Comparison of ENCODE assay signal across 9 cellular contexts in genomic region chr3:16060358-16060852, GRCh38.
DNase-seq lines count a peak whose midpoint lies in the region; ATAC-seq and TF ChIP-seq lines count a peak whose summit lies in the region.
"Had no signal": no experiment of that assay in that cellular context is flagged by ENCODE, and none has a peak within 500 bp of the region (broad histone marks: within the 10 kb centered on the region; RNA-seq: fewer than 3 reads in every experiment).

No MANE protein-coding gene starts in this region.

- peak; percentile 38 for TF ChIP-seq CTCF in AG04449 (IDR thresholded peaks at IDR 0.05; ENCODE audit: insufficient read depth, low read length, missing control alignments)
- TF ChIP-seq CTCF in esophagus squamous epithelium (IDR thresholded peaks at IDR 0.05), result peak in 1 of 6 experiments; percentile 19
- no peak for TF ChIP-seq CTCF in GM10248 (IDR thresholded peaks at IDR 0.05; ENCODE audit: control extremely low read depth, extremely low read depth, low read depth, missing control alignments)

- H3K36me3 ChIP-seq in esophagus squamous epithelium, result no peaks in the 10 kb centered on the region
- H3K36me3 ChIP-seq in muscle layer of duodenum (ENCODE audit: control insufficient read depth in 1 of 2, insufficient read depth in 2 of 2, low read length in 2 of 2), result no peaks in the 10 kb centered on the region

- ATAC-seq in GM18505 (IDR thresholded peaks at IDR 0.05; ENCODE audit: unreplicated experiment), result no peak
- no peak for ATAC-seq in HG03025 (IDR thresholded peaks at IDR 0.05; ENCODE audit: low FRiP score, unreplicated experiment)

- CTCF ChIA-PET in AG04449 (lab: Yijun Ruan, JAX) (interaction anchor here (0.7 to 9.6 kb wide), 10 partner anchors 10 to 188 kb away, joined by 3 to 144 read pairs (median 4); partner anchors contain the start of gene GALNT15), GM10248 (lab: Yijun Ruan, JAX) (interaction anchor here (5.1 kb wide), 1 partner anchor 12 kb away, joined by 46 read pairs; no protein-coding TSS in a partner anchor)

- intact Hi-C loops in esophagus squamous epithelium (cut with DNase I), result no loop called here

- H3K27me3 ChIP-seq in esophagus squamous epithelium (no peaks in the 10 kb centered on the region), muscle layer of duodenum (ENCODE audit: low read depth, low read length) (no peaks in the 10 kb centered on the region)

- H3K4me3 ChIP-seq in AG04449 (ENCODE audit: low read depth, low read length) (no peak overlapping the region), esophagus squamous epithelium (no peak overlapping the region), muscle layer of duodenum (ENCODE audit: low read depth in 1 of 2, low read length in 2 of 2) (no peak overlapping the region)

- H3K4me1 ChIP-seq in esophagus squamous epithelium (peaks cover 5 to 62% (median 36%) of the 10 kb centered on the region in 3 donors), muscle layer of duodenum (ENCODE audit: control insufficient read depth in 1 of 2, insufficient read depth in 2 of 2, low read length in 2 of 2) (peaks cover 3 to 10% of the 10 kb centered on the region in 2 donors)

- peak overlapping the region; percentile 27 to 86 (median 75) for H3K27ac ChIP-seq in esophagus squamous epithelium
- peak overlapping the region; percentile 60 for H3K27ac ChIP-seq in muscle layer of duodenum (ENCODE audit: low read length)

- 28 to 56% methylated on average over 2 to 4 of the region's 4 CpGs for WGBS in esophagus squamous epithelium, 2 donors

- no peaks in the 10 kb centered on the region for H3K9me3 ChIP-seq in esophagus squamous epithelium
- no peaks in the 10 kb centered on the region for H3K9me3 ChIP-seq in muscle layer of duodenum (ENCODE audit: control insufficient read depth in 1 of 2, low read length in 2 of 2)

- TF ChIP-seq POLR2A in esophagus squamous epithelium (IDR thresholded peaks at IDR 0.05), result no peak
- TF ChIP-seq POLR2A in GM18505 (IDR thresholded peaks at IDR 0.05; ENCODE audit: borderline replicate concordance, extremely low read depth, insufficient read depth, insufficient read length), result no peak

- peak; percentile 100 for DNase-seq in AG04449 (ENCODE audit: low read depth, low spot score)
- no peak for DNase-seq in esophagus squamous epithelium (lab: John Stamatoyannopoulos, UW)
- DNase-seq in GM10248 (ENCODE audit: extremely low spot score), result no peak
- DNase-seq in SHP77 (lab: John Stamatoyannopoulos, UW), result no peak
- DNase-seq: Karpas-422 had no signal

- POLR2A ChIA-PET in AG04449 (lab: Yijun Ruan, JAX), result interaction anchor here (0.7 to 2.8 kb wide), 17 partner anchors 8 to 124 kb away, joined by 3 to 21 read pairs (median 5); partner anchors contain the start of gene GALNT15
- POLR2A ChIA-PET in GM10248 (lab: Yijun Ruan, JAX), result no interaction called here

TF ChIP-seq in PFSK-1, 5 proteins besides CTCF, POLR2A, EP300 and RAD21:
- TF ChIP-seq SIN3A (IDR thresholded peaks at IDR 0.05; ENCODE audit: borderline replicate concordance, insufficient read depth, low read length) (peak; percentile 41; the same call in 1 of the 2 replicates), TAF1 (IDR thresholded peaks at IDR 0.05; ENCODE audit: borderline replicate concordance, insufficient read depth, low read length) (no peak), FOXP2 (optimal IDR thresholded peaks at IDR 0.05; ENCODE audit: borderline replicate concordance, extremely low read depth, extremely low read length, insufficient read depth) (peak; percentile 99), POLR2AphosphoS5 (IDR thresholded peaks at IDR 0.05; ENCODE audit: low read depth, low read length) (no peak)
